1 cellular context compared by ENCODE assay signal in the genomic region with DNA sequence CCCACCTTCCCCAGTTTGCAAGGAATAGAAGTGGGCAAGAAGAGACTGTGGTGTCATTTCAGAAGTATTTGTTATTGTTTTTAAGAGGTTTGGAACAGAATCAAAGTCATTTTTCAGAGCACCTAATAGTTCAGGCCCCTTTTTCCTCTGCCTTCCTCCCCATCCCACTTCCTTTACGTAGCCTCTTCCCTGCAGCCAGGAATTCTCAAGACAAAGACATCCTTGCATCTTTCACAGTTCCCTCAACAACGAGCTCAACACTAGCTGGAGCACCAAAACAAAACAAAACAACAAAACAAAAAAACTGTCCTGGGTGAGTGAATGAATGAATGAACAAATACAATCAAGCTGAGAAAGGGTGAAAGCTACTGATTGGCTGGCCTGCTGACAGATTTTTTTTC.
TF ChIP-seq lines count a peak whose summit lies in the region.

No MANE protein-coding gene starts in this region.

TF ChIP-seq in SK-N-SH, 30 proteins besides CTCF, POLR2A, EP300 and RAD21 (continued from another document):
- TF ChIP-seq, protein P1, sequence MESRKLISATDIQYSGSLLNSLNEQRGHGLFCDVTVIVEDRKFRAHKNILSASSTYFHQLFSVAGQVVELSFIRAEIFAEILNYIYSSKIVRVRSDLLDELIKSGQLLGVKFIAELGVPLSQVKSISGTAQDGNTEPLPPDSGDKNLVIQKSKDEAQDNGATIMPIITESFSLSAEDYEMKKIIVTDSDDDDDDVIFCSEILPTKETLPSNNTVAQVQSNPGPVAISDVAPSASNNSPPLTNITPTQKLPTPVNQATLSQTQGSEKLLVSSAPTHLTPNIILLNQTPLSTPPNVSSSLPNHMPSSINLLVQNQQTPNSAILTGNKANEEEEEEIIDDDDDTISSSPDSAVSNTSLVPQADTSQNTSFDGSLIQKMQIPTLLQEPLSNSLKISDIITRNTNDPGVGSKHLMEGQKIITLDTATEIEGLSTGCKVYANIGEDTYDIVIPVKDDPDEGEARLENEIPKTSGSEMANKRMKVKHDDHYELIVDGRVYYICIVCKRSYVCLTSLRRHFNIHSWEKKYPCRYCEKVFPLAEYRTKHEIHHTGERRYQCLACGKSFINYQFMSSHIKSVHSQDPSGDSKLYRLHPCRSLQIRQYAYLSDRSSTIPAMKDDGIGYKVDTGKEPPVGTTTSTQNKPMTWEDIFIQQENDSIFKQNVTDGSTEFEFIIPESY (IDR thresholded peaks at IDR 0.05; ENCODE audit: borderline replicate concordance, low read depth): no peak
- no peak for TF ChIP-seq NRF1 (IDR thresholded peaks at IDR 0.05; ENCODE audit: low read depth, low read length)
- TF ChIP-seq, protein P2, sequence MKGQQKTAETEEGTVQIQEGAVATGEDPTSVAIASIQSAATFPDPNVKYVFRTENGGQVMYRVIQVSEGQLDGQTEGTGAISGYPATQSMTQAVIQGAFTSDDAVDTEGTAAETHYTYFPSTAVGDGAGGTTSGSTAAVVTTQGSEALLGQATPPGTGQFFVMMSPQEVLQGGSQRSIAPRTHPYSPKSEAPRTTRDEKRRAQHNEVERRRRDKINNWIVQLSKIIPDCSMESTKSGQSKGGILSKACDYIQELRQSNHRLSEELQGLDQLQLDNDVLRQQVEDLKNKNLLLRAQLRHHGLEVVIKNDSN (IDR thresholded peaks at IDR 0.05; ENCODE audit: borderline replicate concordance, low read depth): no peak
- no peak for TF ChIP-seq YY1 (IDR thresholded peaks at IDR 0.05; ENCODE audit: low read depth)
- no peak for TF ChIP-seq RXRA (IDR thresholded peaks at IDR 0.05; ENCODE audit: borderline replicate concordance, low read depth)
- TF ChIP-seq TCF12 (IDR thresholded peaks at IDR 0.05): no peak
- TF ChIP-seq, protein P3, sequence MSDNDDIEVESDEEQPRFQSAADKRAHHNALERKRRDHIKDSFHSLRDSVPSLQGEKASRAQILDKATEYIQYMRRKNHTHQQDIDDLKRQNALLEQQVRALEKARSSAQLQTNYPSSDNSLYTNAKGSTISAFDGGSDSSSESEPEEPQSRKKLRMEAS (IDR thresholded peaks at IDR 0.05; ENCODE audit: low read depth): no peak
- TF ChIP-seq GABPA (IDR thresholded peaks at IDR 0.05; ENCODE audit: low read depth): no peak
- TF ChIP-seq FOSL2 (IDR thresholded peaks at IDR 0.05; ENCODE audit: borderline replicate concordance, low read depth): no peak
- no peak for TF ChIP-seq CHD2 (IDR thresholded peaks at IDR 0.05; ENCODE audit: low read length, partially characterized antibody)
- TF ChIP-seq GATA2 (CRISPR knock-in tag; IDR thresholded peaks at IDR 0.05): no peak
- no peak for TF ChIP-seq TAF1 (IDR thresholded peaks at IDR 0.05; ENCODE audit: borderline replicate concordance, low read depth, low read length)
- no peak for TF ChIP-seq SMC3 (IDR thresholded peaks at IDR 0.05; ENCODE audit: low read depth, low read length)
- no peak for TF ChIP-seq POLR2AphosphoS5 (IDR thresholded peaks at IDR 0.05; ENCODE audit: low read depth, low read length)
- no peak for TF ChIP-seq FOXJ3 (CRISPR knock-in tag; IDR thresholded peaks at IDR 0.05)
- no peak for TF ChIP-seq NFIC (IDR thresholded peaks at IDR 0.05; ENCODE audit: borderline replicate concordance)
